Comparison of ENCODE assay signal across 30 cellular contexts in genomic region chr22:50720301-50720845, GRCh38. TPM values are rescaled to one million over a fixed set of nuclear protein-coding genes. Genes with fewer than 3 reads are reported as not detected.
A peak's percentile ranks its signal among the peaks of the same experiment; 100 is the strongest.
DNase-seq lines count a peak whose midpoint lies in the region; ATAC-seq and TF ChIP-seq lines count a peak whose summit lies in the region.
"Had no signal": no experiment of that assay in that cellular context is flagged by ENCODE, and none has a peak within 500 bp of the region (broad histone marks: within the 10 kb centered on the region; RNA-seq: fewer than 3 reads in every experiment).

No MANE protein-coding gene starts in this region.

- peak; percentile 55 for DNase-seq in AG20443 (ENCODE audit: low spot score)
- DNase-seq in left kidney (ENCODE audit: low read depth, low spot score), result peak; percentile 56
- DNase-seq in NCI-H526 treated with DMSO at 0.1 percent for 48 hours (lab: John Stamatoyannopoulos, UW), result no peak
- no peak for DNase-seq in activated naive CD4-positive, alpha-beta T cell treated with anti-CD3 and anti-CD28 coated beads for 36 hours
- no peak for DNase-seq in GM10248 (ENCODE audit: extremely low spot score)
- DNase-seq: ACHN; activated CD4-positive, CD25-positive, alpha-beta regulatory T cell treated with anti-CD3 and anti-CD28 coated beads, Interleukin-2, amount 50 U/mL, for 72 hours; activated naive CD4-positive, alpha-beta T cell; activated T-cell treated with anti-CD3 and anti-CD28 coated beads, Interleukin-2, amount 50 U/mL, for 1 hour; amniotic stem cell; Calu3; dermis blood vessel endothelial cell; foreskin keratinocyte; hippocampal formation; natural killer cell; NCI-H1436; NCI-H2171; NCI-H69; stimulated activated CD4-positive, alpha-beta T cell treated with anti-CD3 and anti-CD28 coated beads, Interleukin-15, amount 100 ng/mL, for 24 hours; stimulated activated CD8-positive, alpha-beta memory T cell treated with anti-CD3 and anti-CD28 coated beads, Interleukin-4, amount 100 ng/mL, for 48 hours; uterus had no signal

- H3K36me3 ChIP-seq in HUES6 (ENCODE audit: control insufficient read depth, insufficient read depth, low read length), result no peaks in the 10 kb centered on the region
- H3K36me3 ChIP-seq: pancreas, uterus had no signal

- no peak for TF ChIP-seq CTCF in GM10248 (IDR thresholded peaks at IDR 0.05; ENCODE audit: control extremely low read depth, extremely low read depth, low read depth, missing control alignments)

- H3K36me3 Mint-ChIP-seq in activated naive CD4-positive, alpha-beta T cell treated with anti-CD3 and anti-CD28 coated beads for 36 hours (ENCODE audit: low read depth), result no peaks in the 10 kb centered on the region
- H3K36me3 Mint-ChIP-seq: natural killer cell had no signal

- H3K4me1 Mint-ChIP-seq in activated naive CD4-positive, alpha-beta T cell treated with anti-CD3 and anti-CD28 coated beads for 36 hours (ENCODE audit: low read depth), result no peaks in the 10 kb centered on the region
- H3K4me1 Mint-ChIP-seq: mesothelial cell of epicardium, natural killer cell had no signal

- H3K27me3 Mint-ChIP-seq in activated naive CD4-positive, alpha-beta T cell treated with anti-CD3 and anti-CD28 coated beads for 36 hours (ENCODE audit: low read depth), result no peaks in the 10 kb centered on the region

- intact Hi-C loops in activated naive CD4-positive, alpha-beta T cell treated with anti-CD3 and anti-CD28 coated beads for 36 hours (cut with micrococcal nuclease), result no loop called here

- ATAC-seq in esophagus mucosa, result peak; percentile 24
- ATAC-seq in GM19452 (IDR thresholded peaks at IDR 0.05; ENCODE audit: unreplicated experiment), result no peak
- ATAC-seq: foreskin keratinocyte, natural killer cell had no signal

- H3K9ac ChIP-seq in HUES6 (ENCODE audit: low read length), result no peak overlapping the region
- H3K9ac ChIP-seq: BLaER1 treated with 17β-estradiol and CSF1 and Interleukin-3, amounts not matched to agents 10 nM and 100 nM had no signal

- no peaks in the 10 kb centered on the region for H3K4me1 ChIP-seq in HUES6 (ENCODE audit: control insufficient read depth, insufficient read depth, low read length)
- H3K4me1 ChIP-seq: foreskin keratinocyte, pancreas, right lobe of liver, uterus had no signal

- no peak overlapping the region for H3K4me3 Mint-ChIP-seq in activated naive CD4-positive, alpha-beta T cell treated with anti-CD3 and anti-CD28 coated beads for 36 hours
- H3K4me3 Mint-ChIP-seq: natural killer cell had no signal

- H3K9me3 Mint-ChIP-seq in activated naive CD4-positive, alpha-beta T cell treated with anti-CD3 and anti-CD28 coated beads for 36 hours, result no peaks in the 10 kb centered on the region
- H3K9me3 Mint-ChIP-seq: mesothelial cell of epicardium, natural killer cell had no signal

- H3K27me3 ChIP-seq in HUES6 (ENCODE audit: control insufficient read depth, insufficient read depth, low read length), result peaks cover 91% of the 10 kb centered on the region
- H3K27me3 ChIP-seq: BLaER1 treated with 17β-estradiol and CSF1 and Interleukin-3, amounts not matched to agents 10 nM and 100 nM; right lobe of liver; uterus had no signal

- no peak overlapping the region for H3K27ac Mint-ChIP-seq in activated naive CD4-positive, alpha-beta T cell treated with anti-CD3 and anti-CD28 coated beads for 36 hours
- H3K27ac Mint-ChIP-seq: mesothelial cell of epicardium, natural killer cell had no signal

- H3K9me3 ChIP-seq in HUES6 (ENCODE audit: control insufficient read depth, insufficient read depth, low read depth, low read length), result no peaks in the 10 kb centered on the region
- H3K9me3 ChIP-seq: BLaER1 treated with 17β-estradiol and CSF1 and Interleukin-3, amounts not matched to agents 10 nM and 100 nM; pancreas; right lobe of liver; uterus had no signal

- CTCF ChIA-PET in activated naive CD4-positive, alpha-beta T cell treated with anti-CD3 and anti-CD28 coated beads for 36 hours (lab: Charles Lee), result no interaction called here
- CTCF ChIA-PET in GM10248 (lab: Yijun Ruan, JAX), result no interaction called here

- no peak overlapping the region for H3K27ac ChIP-seq in HUES6 (ENCODE audit: low read depth, low read length)
- H3K27ac ChIP-seq: BLaER1 treated with 17β-estradiol and CSF1 and Interleukin-3, amounts not matched to agents 10 nM and 100 nM; foreskin keratinocyte; pancreas; right lobe of liver; uterus had no signal

- POLR2A ChIA-PET in GM10248 (lab: Yijun Ruan, JAX), result no interaction called here

- H3K4me3 ChIP-seq in HUES6 (ENCODE audit: low read depth, low read length), result peak overlapping the region; percentile 48
- H3K4me3 ChIP-seq: BLaER1 treated with 17β-estradiol and CSF1 and Interleukin-3, amounts not matched to agents 10 nM and 100 nM; pancreas; right lobe of liver; uterus had no signal

RNA-seq across cellular contexts. Expression of gene ACR, which starts 17.6 kb away (rescaled TPM):
- 0.40 TPM for total RNA-seq in esophagus mucosa
- total RNA-seq in activated naive CD4-positive, alpha-beta T cell treated with anti-CD3 and anti-CD28 coated beads for 36 hours, result not detected
- total RNA-seq: Calu3, foreskin keratinocyte, H4, M059J, natural killer cell had no signal

RNA-seq across cellular contexts. Expression of gene SHANK3, which starts 47.8 kb away (rescaled TPM):
- 5.9 TPM for total RNA-seq in esophagus mucosa
- under 1 TPM; 0.07 TPM for total RNA-seq in activated naive CD4-positive, alpha-beta T cell treated with anti-CD3 and anti-CD28 coated beads for 36 hours

Comparison
In these comparisons a context has a peak if more than half of its experiments do, and no peak if none do; other contexts are left out.
1. DNase-seq: peak in AG20443 (single experiment) and left kidney (single experiment); none in NCI-H526 treated with DMSO at 0.1 percent for 48 hours (single experiment), activated naive CD4-positive, alpha-beta T cell treated with anti-CD3 and anti-CD28 coated beads for 36 hours (single experiment) and GM10248 (single experiment).